ENCODE assay signal across 9 cellular contexts in genomic region chr22:37330200-37331033, GRCh38. TPM values are rescaled to one million over a fixed set of nuclear protein-coding genes. Genes with fewer than 3 reads are reported as not detected.
DNase-seq lines count a peak whose midpoint lies in the region; ATAC-seq and TF ChIP-seq lines count a peak whose summit lies in the region.
"Had no signal": no experiment of that assay in that cellular context is flagged by ENCODE, and none has a peak within 500 bp of the region (broad histone marks: within the 10 kb centered on the region; RNA-seq: fewer than 3 reads in every experiment).

No MANE protein-coding gene starts in this region.

- H3K9me3 ChIP-seq in tibial artery = no peaks in the 10 kb centered on the region
- H3K9me3 ChIP-seq: thoracic aorta had no signal

- no peak overlapping the region for H3K4me3 Mint-ChIP-seq in activated T-helper 2 cell treated with anti-CD3 and anti-CD28 coated beads, Interferon-gamma antibody, Interleukin-2, Interleukin-4, amounts not matched to agents 10 μg/mL and 5 μg/mL and 100 μg/mL, durations not matched to agents 14 hours and 24 hours and 36 hours (ENCODE audit: low read depth)

- peaks cover 60% of the 10 kb centered on the region for H3K27me3 Mint-ChIP-seq in activated T-helper 2 cell treated with anti-CD3 and anti-CD28 coated beads, Interferon-gamma antibody, Interleukin-2, Interleukin-4, amounts not matched to agents 10 μg/mL and 5 μg/mL and 100 μg/mL, durations not matched to agents 14 hours and 24 hours and 36 hours (ENCODE audit: low read depth)

- in situ Hi-C loops in GM13977 (cut with MboI; ENCODE audit: low pct_unique_long_range_greater_than_20kb, low sequenced_read_pairs, unreplicated experiment) = no loop called here

- H3K36me3 Mint-ChIP-seq in activated T-helper 2 cell treated with anti-CD3 and anti-CD28 coated beads, Interferon-gamma antibody, Interleukin-2, Interleukin-4, amounts not matched to agents 10 μg/mL and 5 μg/mL and 100 μg/mL, durations not matched to agents 14 hours and 24 hours and 36 hours (ENCODE audit: low read depth) = no peaks in the 10 kb centered on the region

- DNase-seq in AG10803 (ENCODE audit: low read depth) = peak; percentile 68
- DNase-seq in GM13977 (ENCODE audit: low spot score) = peak; percentile 68
- DNase-seq in NCI-H524 (lab: John Stamatoyannopoulos, UW) = peak; percentile 85 to 95
- peak; percentile 37 for DNase-seq in activated T-helper 2 cell treated with anti-CD3 and anti-CD28 coated beads, Interferon-gamma antibody, Interleukin-2, Interleukin-4, amounts not matched to agents 10 μg/mL and 5 μg/mL and 100 μg/mL, durations not matched to agents 14 hours and 24 hours and 36 hours (ENCODE audit: low spot score)
- peak; percentile 96 for DNase-seq in iris pigment epithelial cell (ENCODE audit: low read depth)
- no peak for DNase-seq in tibial artery

- H3K4me3 ChIP-seq in AG10803 (ENCODE audit: low read length) (no peak overlapping the region), tibial artery (no peak overlapping the region)
- H3K4me3 ChIP-seq: thoracic aorta had no signal

- TF ChIP-seq CTCF in AG10803 (conservative IDR thresholded peaks at IDR 0.05; ENCODE audit: low read length) (peak; percentile 12; the same call in 1 of the 2 replicates), GM13977 (IDR thresholded peaks at IDR 0.05; ENCODE audit: extremely low read depth, insufficient read depth, missing control alignments) (peak; percentile 18), tibial artery (IDR thresholded peaks at IDR 0.05) (no peak)

- no peaks in the 10 kb centered on the region for H3K36me3 ChIP-seq in tibial artery
- H3K36me3 ChIP-seq: thoracic aorta had no signal

- H3K27ac Mint-ChIP-seq in activated T-helper 2 cell treated with anti-CD3 and anti-CD28 coated beads, Interferon-gamma antibody, Interleukin-2, Interleukin-4, amounts not matched to agents 10 μg/mL and 5 μg/mL and 100 μg/mL, durations not matched to agents 14 hours and 24 hours and 36 hours = no peak overlapping the region

- peaks cover 0 to 94% of the 10 kb centered on the region in 2 donors for H3K27me3 ChIP-seq in tibial artery

- H3K27ac ChIP-seq in tibial artery = no peak overlapping the region
- H3K27ac ChIP-seq: thoracic aorta had no signal

- H3K4me1 Mint-ChIP-seq in activated T-helper 2 cell treated with anti-CD3 and anti-CD28 coated beads, Interferon-gamma antibody, Interleukin-2, Interleukin-4, amounts not matched to agents 10 μg/mL and 5 μg/mL and 100 μg/mL, durations not matched to agents 14 hours and 24 hours and 36 hours (ENCODE audit: low read depth) = peaks cover 5% of the 10 kb centered on the region

- intact Hi-C loops in activated T-helper 2 cell treated with anti-CD3 and anti-CD28 coated beads, Interferon-gamma antibody, Interleukin-2, Interleukin-4, amounts not matched to agents 10 μg/mL and 5 μg/mL and 100 μg/mL, durations not matched to agents 14 hours and 24 hours and 36 hours (cut with micrococcal nuclease) = no loop called here
- intact Hi-C loops in tibial artery (cut with DNase I; ENCODE audit: low total_unique reads) = no loop called here

- peaks cover 0 to 11% (median 0%) of the 10 kb centered on the region in 4 donors for H3K4me1 ChIP-seq in tibial artery

- ATAC-seq in GM18868 (IDR thresholded peaks at IDR 0.05; ENCODE audit: unreplicated experiment) (no peak), GM21381 (IDR thresholded peaks at IDR 0.05; ENCODE audit: unreplicated experiment) (no peak)

- no peaks in the 10 kb centered on the region for H3K9me3 Mint-ChIP-seq in activated T-helper 2 cell treated with anti-CD3 and anti-CD28 coated beads, Interferon-gamma antibody, Interleukin-2, Interleukin-4, amounts not matched to agents 10 μg/mL and 5 μg/mL and 100 μg/mL, durations not matched to agents 14 hours and 24 hours and 36 hours

RNA-seq across cellular contexts. Expression of gene CYTH4, which starts 48.1 kb away (rescaled TPM):
- 45.9 and 49.8 TPM in 2 replicates for total RNA-seq in activated T-helper 2 cell treated with anti-CD3 and anti-CD28 coated beads, Interferon-gamma antibody, Interleukin-2, Interleukin-4, amounts not matched to agents 10 μg/mL and 5 μg/mL and 100 μg/mL, durations not matched to agents 14 hours and 24 hours and 36 hours

Comparison
In these comparisons a context has a peak if more than half of its experiments do, and no peak if none do; other contexts are left out.
1. DNase-seq: peak in AG10803 (single experiment), GM13977 (single experiment), NCI-H524 (2 of 2), activated T-helper 2 cell treated with anti-CD3 and anti-CD28 coated beads, Interferon-gamma antibody, Interleukin-2, Interleukin-4, amounts not matched to agents 10 μg/mL and 5 μg/mL and 100 μg/mL, durations not matched to agents 14 hours and 24 hours and 36 hours (single experiment) and iris pigment epithelial cell (single experiment); none in tibial artery (0 of 2).
2. CTCF ChIP-seq: peak in AG10803 (single experiment) and GM13977 (single experiment); none in tibial artery (0 of 2).